Comparison of ENCODE assay signal across 19 cellular contexts in genomic region chr21:31222142-31222541, GRCh38.
A peak's percentile ranks its signal among the peaks of the same experiment; 100 is the strongest.
DNase-seq lines count a peak whose midpoint lies in the region; ATAC-seq and TF ChIP-seq lines count a peak whose summit lies in the region.
"Had no signal": no experiment of that assay in that cellular context is flagged by ENCODE, and none has a peak within 500 bp of the region (broad histone marks: within the 10 kb centered on the region; RNA-seq: fewer than 3 reads in every experiment).

No MANE protein-coding gene starts in this region.

- H2AFZ ChIP-seq in OCI-LY3 (ENCODE audit: low read depth, low read length) = no peak overlapping the region
- H2AFZ ChIP-seq in osteoblast (ENCODE audit: low read length) = no peak overlapping the region

- H3K4me1 ChIP-seq in OCI-LY3 (ENCODE audit: low read length) (peaks cover 38% of the 10 kb centered on the region), osteoblast (ENCODE audit: insufficient read depth, low read length) (peaks cover 27% of the 10 kb centered on the region), sigmoid colon (no peaks in the 10 kb centered on the region)
- H3K4me1 ChIP-seq: gastrocnemius medialis, left lung had no signal

- WGBS in sigmoid colon, 2 donors = 63 to 77% methylated on average over 6 of the region's 6 CpGs

- no peak for TF ChIP-seq EP300 in sigmoid colon (IDR thresholded peaks at IDR 0.05)

- no peak overlapping the region for H3K9ac ChIP-seq in OCI-LY3 (ENCODE audit: low read length)

- H3K27ac ChIP-seq in OCI-LY3 (ENCODE audit: low read length) (no peak overlapping the region), osteoblast (ENCODE audit: low read depth, low read length) (no peak overlapping the region), sigmoid colon (no peak overlapping the region)
- H3K27ac ChIP-seq: cardiac muscle cell, gastrocnemius medialis, left lung, RWPE1 had no signal

- H3K4me2 ChIP-seq in OCI-LY3 (ENCODE audit: low read length) (peak overlapping the region; percentile 38), osteoblast (ENCODE audit: insufficient read depth, low read length) (no peak overlapping the region)

- no peaks in the 10 kb centered on the region for H3K9me3 ChIP-seq in OCI-LY3 (ENCODE audit: insufficient read depth, low read length)
- H3K9me3 ChIP-seq in osteoblast (ENCODE audit: low read depth, low read length) = no peaks in the 10 kb centered on the region
- no peaks in the 10 kb centered on the region for H3K9me3 ChIP-seq in sigmoid colon
- H3K9me3 ChIP-seq: gastrocnemius medialis, left lung had no signal

- no peaks in the 10 kb centered on the region for H3K79me2 ChIP-seq in OCI-LY3 (ENCODE audit: low read length)
- H3K79me2 ChIP-seq in osteoblast (ENCODE audit: insufficient read depth, low read length) = no peaks in the 10 kb centered on the region

- TF ChIP-seq POLR2A in sigmoid colon (IDR thresholded peaks at IDR 0.05) = no peak

- intact Hi-C loops in sigmoid colon (cut with DNase I) = no loop called here

- peak; percentile 38 for ATAC-seq in esophagus mucosa
- ATAC-seq: gastrocnemius medialis, left lung had no signal

- TF ChIP-seq CTCF in HFF-Myc (IDR thresholded peaks at IDR 0.05; ENCODE audit: low read depth, low read length, missing control alignments) = no peak
- no peak for TF ChIP-seq CTCF in OCI-LY3 (IDR thresholded peaks at IDR 0.05; ENCODE audit: low read depth, low read length)
- TF ChIP-seq CTCF in osteoblast (IDR thresholded peaks at IDR 0.05; ENCODE audit: extremely low read depth, low read depth, low read length) = no peak
- TF ChIP-seq CTCF in sigmoid colon (IDR thresholded peaks at IDR 0.05) = no peak

- H3K4me3 ChIP-seq in HFF-Myc (replicated peaks; ENCODE audit: low read depth, low read length) (no peak overlapping the region), OCI-LY3 (ENCODE audit: low read length) (no peak overlapping the region), osteoblast (ENCODE audit: insufficient read depth, low read length) (no peak overlapping the region), sigmoid colon (no peak overlapping the region)
- H3K4me3 ChIP-seq: cardiac muscle cell, gastrocnemius medialis, left lung had no signal

- DNase-seq in HFF-Myc (ENCODE audit: extremely low read depth, low read depth) (peak; percentile 1), osteoblast (ENCODE audit: insufficient read length, low spot score, missing footprints) (peak; percentile 71), NCI-H526 treated with DMSO at 0.1 percent for 48 hours (lab: John Stamatoyannopoulos, UW) (no peak), SIG-M5 (lab: John Stamatoyannopoulos, UW) (no peak), Kasumi-1 (lab: John Stamatoyannopoulos, UW) (no peak), sigmoid colon (no peak)
- DNase-seq: activated CD4-positive, alpha-beta memory T cell treated with anti-CD3 and anti-CD28 coated beads for 36 hours; activated naive CD4-positive, alpha-beta T cell treated with anti-CD3 and anti-CD28 coated beads, Interleukin-2, amount 10 ng/mL, durations not matched to agents 7 days and 5 days; activated T-cell treated with anti-CD3 and anti-CD28 coated beads, Interleukin-2, amount 50 U/mL, for 1 hour; AML-193; effector CD4-positive, alpha-beta T cell; gastrocnemius medialis; left lung; NCI-H2029 treated with DMSO at 0.1 percent for 48 hours; stimulated activated CD4-positive, alpha-beta T cell treated with anti-CD3 and anti-CD28 coated beads, Interleukin-2, amount 100 ng/mL, for 24 hours had no signal

- H3K27me3 ChIP-seq in OCI-LY3 (ENCODE audit: low read depth, low read length) (peaks cover 6% of the 10 kb centered on the region; the same call in 1 of the 2 replicates), osteoblast (ENCODE audit: insufficient read depth, low read length) (no peaks in the 10 kb centered on the region), sigmoid colon (no peaks in the 10 kb centered on the region)
- H3K27me3 ChIP-seq: cardiac muscle cell, gastrocnemius medialis, left lung had no signal

- H3K36me3 ChIP-seq in OCI-LY3 (replicated peaks; ENCODE audit: low read depth, low read length) = no peaks in the 10 kb centered on the region
- H3K36me3 ChIP-seq in osteoblast (ENCODE audit: insufficient read depth, low read length) = no peaks in the 10 kb centered on the region
- no peaks in the 10 kb centered on the region for H3K36me3 ChIP-seq in sigmoid colon
- H3K36me3 ChIP-seq: cardiac muscle cell, gastrocnemius medialis, left lung had no signal

- H4K20me1 ChIP-seq in OCI-LY3 (ENCODE audit: insufficient read depth, low read length) = no peaks in the 10 kb centered on the region
- no peaks in the 10 kb centered on the region for H4K20me1 ChIP-seq in osteoblast (ENCODE audit: insufficient read depth, low read length)

Comparison
In these comparisons a context has a peak if more than half of its experiments do, and no peak if none do; other contexts are left out.
1. DNase-seq: peak in HFF-Myc (single experiment) and osteoblast (single experiment); none in NCI-H526 treated with DMSO at 0.1 percent for 48 hours (single experiment), SIG-M5 (single experiment), Kasumi-1 (0 of 2) and sigmoid colon (single experiment).